Comparison of ENCODE assay signal across 8 cellular contexts in the genomic region with DNA sequence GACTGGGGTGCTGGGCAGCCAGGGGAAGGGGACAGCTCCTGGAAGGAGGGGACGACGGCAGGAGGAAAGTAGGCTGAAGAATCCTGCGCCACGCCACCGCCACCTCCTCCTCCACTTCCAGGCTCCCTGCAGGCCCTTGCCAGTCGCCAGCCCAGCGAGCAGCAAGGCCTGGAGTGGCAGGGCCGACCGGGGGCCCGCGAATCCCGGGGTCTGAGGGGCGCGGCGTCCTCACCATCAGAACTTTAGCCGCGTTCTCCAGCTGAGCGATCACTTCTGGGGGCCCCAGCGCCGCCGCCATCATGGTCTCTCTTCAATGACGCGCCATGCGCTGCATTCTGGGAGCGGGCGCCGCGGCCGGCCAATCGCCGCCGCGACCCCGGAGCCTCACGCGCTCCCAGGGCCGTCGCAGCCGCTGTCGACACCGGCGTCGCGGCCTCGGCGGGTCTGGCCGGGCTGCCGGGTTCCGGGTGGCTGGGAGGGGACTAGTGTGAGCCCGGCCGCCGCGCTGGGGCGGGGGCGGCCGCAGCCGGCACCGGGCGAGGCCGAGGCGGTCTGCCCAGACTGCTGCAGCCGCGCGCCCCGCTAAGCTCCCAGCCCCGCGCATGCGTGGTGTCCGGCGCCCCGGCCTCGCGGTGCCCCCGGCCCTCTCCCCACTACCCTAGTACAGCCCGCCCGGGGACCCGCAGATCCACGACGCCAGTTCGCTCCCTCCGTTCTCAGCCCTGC. TPM values are rescaled to one million over a fixed set of nuclear protein-coding genes. Genes with fewer than 3 reads are reported as not detected.
DNase-seq lines count a peak whose midpoint lies in the region; FAIRE-seq and TF ChIP-seq lines count a peak whose summit lies in the region.

A gene (minus strand): TSS at position 309 of the 726 bp plus-strand sequence. CDS start 8 bp downstream, at position 301.

- POLR2A ChIA-PET in HEK293 (lab: Yijun Ruan, JAX): interaction anchor here (0.9 to 1.5 kb wide), 2 partner anchors 10 to 274 kb away, joined by 3 to 8 read pairs; a partner anchor contains a TSS

- intact Hi-C loops in T-helper 1 cell treated with Interleukin-12 subunit alpha and Interleukin-12 subunit beta and Interleukin-4 antibody, amounts not matched to agents 30 ng/mL and 1 ng/mL, for 36 hours (cut with micrococcal nuclease): loop anchor here (1.0 to 10.0 kb wide), 14 partner anchors 10 to 1040 kb away; a partner anchor contains a TSS
- intact Hi-C loops in left ventricle myocardium inferior (cut with micrococcal nuclease): no loop called here

- TF ChIP-seq CTCF in HEK293 (tag by site-specific recombination; IDR thresholded peaks at IDR 0.05) (no peak), left ventricle myocardium inferior (IDR thresholded peaks at IDR 0.05; ENCODE audit: borderline replicate concordance) (no peak)

- FAIRE-seq in urothelium cell line (lab: Jason Lieb, UNC): no peak

- peak; percentile 56 for DNase-seq in MV-4-11 (lab: John Stamatoyannopoulos, UW)
- DNase-seq in amniotic epithelial cell (ENCODE audit: low read depth): peak; percentile 64
- peak; percentile 81 for DNase-seq in left ventricle myocardium inferior
- peak; percentile 40 for DNase-seq in pulmonary artery endothelial cell (ENCODE audit: low read depth, low spot score)
- peak; percentile 85 for DNase-seq in urothelium cell line (ENCODE audit: low spot score)

- H3K4me3 ChIP-seq in HEK293 (ENCODE audit: low read depth, low read length) (peak within 1 kb of the TSS; percentile 86), left ventricle myocardium inferior (peak within 1 kb of the TSS; percentile 93)

- no peaks in the 10 kb centered on the region for H3K27me3 ChIP-seq in left ventricle myocardium inferior (ENCODE audit: low read depth)

- H3K27ac ChIP-seq in HEK293 (ENCODE audit: extremely low read depth, low read depth, low read length) (peak within 1 kb of the TSS; percentile 92), left ventricle myocardium inferior (replicated peaks) (peak within 1 kb of the TSS; percentile 93)

- H3K36me3 ChIP-seq in HEK293 (ENCODE audit: control insufficient read depth in 2 of 2, insufficient read depth in 1 of 2, low read length in 2 of 2) (peaks cover 11 to 19% of the 10 kb centered on the region in 2 experiments; a peak in 2 of 3 replicates), left ventricle myocardium inferior (peaks cover 9% of the 10 kb centered on the region)

- peak; percentile 73 for TF ChIP-seq POLR2A in GM10847 (IDR thresholded peaks at IDR 0.05; ENCODE audit: extremely low read depth, insufficient read length)

- CTCF ChIA-PET in HEK293 (lab: Yijun Ruan, JAX): no interaction called here

- H3K4me1 ChIP-seq in HEK293 (ENCODE audit: control insufficient read depth, insufficient read depth, low read length) (0 out of 2 replicates have a peak, but pooled peaks cover 4% of the 10 kb centered on the region), left ventricle myocardium inferior (peaks cover 42% of the 10 kb centered on the region)

- H3K9me3 ChIP-seq in HEK293 (ENCODE audit: control insufficient read depth, insufficient read depth, low read depth, low read length) (no peaks in the 10 kb centered on the region), left ventricle myocardium inferior (replicated peaks) (no peaks in the 10 kb centered on the region)

TF ChIP-seq in HEK293, 187 proteins besides CTCF, POLR2A, EP300 and RAD21 (continues in another document):
- TF ChIP-seq ZNF114 (tag by site-specific recombination; IDR thresholded peaks at IDR 0.05) (no peak), BCL11A (tag by site-specific recombination; IDR thresholded peaks at IDR 0.05; ENCODE audit: low read depth) (no peak), ZNF529 (tag by site-specific recombination; IDR thresholded peaks at IDR 0.05; ENCODE audit: insufficient replicate concordance) (no peak), ZNF354C (tag by site-specific recombination; IDR thresholded peaks at IDR 0.05; ENCODE audit: borderline replicate concordance, low read depth) (no peak), ZNF214 (tag by site-specific recombination; IDR thresholded peaks at IDR 0.05; ENCODE audit: borderline replicate concordance) (no peak), ZNF785 (tag by site-specific recombination; IDR thresholded peaks at IDR 0.05) (no peak), PRDM1 (tag by site-specific recombination; IDR thresholded peaks at IDR 0.05) (no peak), ZNF654 (tag by site-specific recombination; IDR thresholded peaks at IDR 0.05; ENCODE audit: low read depth) (no peak), ZNF175 (tag by site-specific recombination; IDR thresholded peaks at IDR 0.05) (no peak), ZNF394 (tag by site-specific recombination; IDR thresholded peaks at IDR 0.05; ENCODE audit: borderline replicate concordance) (no peak), ZNF768 (tag by site-specific recombination; IDR thresholded peaks at IDR 0.05) (no peak), ZNF626 (tag by site-specific recombination; IDR thresholded peaks at IDR 0.05) (peak; percentile 33; the same call in 1 of the 2 replicates), ZNF174 (tag by site-specific recombination; IDR thresholded peaks at IDR 0.05) (no peak)
- TF ChIP-seq, protein P1, sequence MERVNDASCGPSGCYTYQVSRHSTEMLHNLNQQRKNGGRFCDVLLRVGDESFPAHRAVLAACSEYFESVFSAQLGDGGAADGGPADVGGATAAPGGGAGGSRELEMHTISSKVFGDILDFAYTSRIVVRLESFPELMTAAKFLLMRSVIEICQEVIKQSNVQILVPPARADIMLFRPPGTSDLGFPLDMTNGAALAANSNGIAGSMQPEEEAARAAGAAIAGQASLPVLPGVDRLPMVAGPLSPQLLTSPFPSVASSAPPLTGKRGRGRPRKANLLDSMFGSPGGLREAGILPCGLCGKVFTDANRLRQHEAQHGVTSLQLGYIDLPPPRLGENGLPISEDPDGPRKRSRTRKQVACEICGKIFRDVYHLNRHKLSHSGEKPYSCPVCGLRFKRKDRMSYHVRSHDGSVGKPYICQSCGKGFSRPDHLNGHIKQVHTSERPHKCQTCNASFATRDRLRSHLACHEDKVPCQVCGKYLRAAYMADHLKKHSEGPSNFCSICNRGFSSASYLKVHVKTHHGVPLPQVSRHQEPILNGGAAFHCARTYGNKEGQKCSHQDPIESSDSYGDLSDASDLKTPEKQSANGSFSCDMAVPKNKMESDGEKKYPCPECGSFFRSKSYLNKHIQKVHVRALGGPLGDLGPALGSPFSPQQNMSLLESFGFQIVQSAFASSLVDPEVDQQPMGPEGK (tag by site-specific recombination; IDR thresholded peaks at IDR 0.05): peak; percentile 62
- TF ChIP-seq, protein P2, sequence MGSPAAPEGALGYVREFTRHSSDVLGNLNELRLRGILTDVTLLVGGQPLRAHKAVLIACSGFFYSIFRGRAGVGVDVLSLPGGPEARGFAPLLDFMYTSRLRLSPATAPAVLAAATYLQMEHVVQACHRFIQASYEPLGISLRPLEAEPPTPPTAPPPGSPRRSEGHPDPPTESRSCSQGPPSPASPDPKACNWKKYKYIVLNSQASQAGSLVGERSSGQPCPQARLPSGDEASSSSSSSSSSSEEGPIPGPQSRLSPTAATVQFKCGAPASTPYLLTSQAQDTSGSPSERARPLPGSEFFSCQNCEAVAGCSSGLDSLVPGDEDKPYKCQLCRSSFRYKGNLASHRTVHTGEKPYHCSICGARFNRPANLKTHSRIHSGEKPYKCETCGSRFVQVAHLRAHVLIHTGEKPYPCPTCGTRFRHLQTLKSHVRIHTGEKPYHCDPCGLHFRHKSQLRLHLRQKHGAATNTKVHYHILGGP (tag by site-specific recombination; IDR thresholded peaks at IDR 0.05): no peak
- TF ChIP-seq, protein P3, sequence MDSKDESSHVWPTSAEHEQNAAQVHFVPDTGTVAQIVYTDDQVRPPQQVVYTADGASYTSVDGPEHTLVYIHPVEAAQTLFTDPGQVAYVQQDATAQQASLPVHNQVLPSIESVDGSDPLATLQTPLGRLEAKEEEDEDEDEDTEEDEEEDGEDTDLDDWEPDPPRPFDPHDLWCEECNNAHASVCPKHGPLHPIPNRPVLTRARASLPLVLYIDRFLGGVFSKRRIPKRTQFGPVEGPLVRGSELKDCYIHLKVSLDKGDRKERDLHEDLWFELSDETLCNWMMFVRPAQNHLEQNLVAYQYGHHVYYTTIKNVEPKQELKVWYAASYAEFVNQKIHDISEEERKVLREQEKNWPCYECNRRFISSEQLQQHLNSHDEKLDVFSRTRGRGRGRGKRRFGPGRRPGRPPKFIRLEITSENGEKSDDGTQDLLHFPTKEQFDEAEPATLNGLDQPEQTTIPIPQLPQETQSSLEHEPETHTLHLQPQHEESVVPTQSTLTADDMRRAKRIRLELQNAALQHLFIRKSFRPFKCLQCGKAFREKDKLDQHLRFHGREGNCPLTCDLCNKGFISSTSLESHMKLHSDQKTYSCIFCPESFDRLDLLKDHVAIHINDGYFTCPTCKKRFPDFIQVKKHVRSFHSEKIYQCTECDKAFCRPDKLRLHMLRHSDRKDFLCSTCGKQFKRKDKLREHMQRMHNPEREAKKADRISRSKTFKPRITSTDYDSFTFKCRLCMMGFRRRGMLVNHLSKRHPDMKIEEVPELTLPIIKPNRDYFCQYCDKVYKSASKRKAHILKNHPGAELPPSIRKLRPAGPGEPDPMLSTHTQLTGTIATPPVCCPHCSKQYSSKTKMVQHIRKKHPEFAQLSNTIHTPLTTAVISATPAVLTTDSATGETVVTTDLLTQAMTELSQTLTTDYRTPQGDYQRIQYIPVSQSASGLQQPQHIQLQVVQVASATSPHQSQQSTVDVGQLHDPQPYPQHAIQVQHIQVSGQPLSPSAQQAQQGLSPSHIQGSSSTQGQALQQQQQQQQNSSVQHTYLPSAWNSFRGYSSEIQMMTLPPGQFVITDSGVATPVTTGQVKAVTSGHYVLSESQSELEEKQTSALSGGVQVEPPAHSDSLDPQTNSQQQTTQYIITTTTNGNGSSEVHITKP (tag by site-specific recombination; IDR thresholded peaks at IDR 0.05): no peak

RNA-seq across cellular contexts. Expression of the gene that starts here (rescaled TPM):
- 23.4 and 25.3 TPM in 2 replicates for total RNA-seq in T-helper 1 cell treated with Interleukin-12 subunit alpha and Interleukin-12 subunit beta and Interleukin-4 antibody, amounts not matched to agents 30 ng/mL and 1 ng/mL, for 36 hours
- total RNA-seq in left ventricle myocardium inferior: 32.0 TPM
- total RNA-seq in pulmonary artery endothelial cell: 29.7 and 42.0 TPM in 2 replicates

Comparison
In these comparisons a context has a peak if more than half of its experiments do, and no peak if none do; other contexts are left out.
1. Peak in every context shown above with its lines: DNase-seq, H3K4me3 ChIP-seq and H3K27ac ChIP-seq.